16 cellular contexts compared by ENCODE assay signal in the genomic region with DNA sequence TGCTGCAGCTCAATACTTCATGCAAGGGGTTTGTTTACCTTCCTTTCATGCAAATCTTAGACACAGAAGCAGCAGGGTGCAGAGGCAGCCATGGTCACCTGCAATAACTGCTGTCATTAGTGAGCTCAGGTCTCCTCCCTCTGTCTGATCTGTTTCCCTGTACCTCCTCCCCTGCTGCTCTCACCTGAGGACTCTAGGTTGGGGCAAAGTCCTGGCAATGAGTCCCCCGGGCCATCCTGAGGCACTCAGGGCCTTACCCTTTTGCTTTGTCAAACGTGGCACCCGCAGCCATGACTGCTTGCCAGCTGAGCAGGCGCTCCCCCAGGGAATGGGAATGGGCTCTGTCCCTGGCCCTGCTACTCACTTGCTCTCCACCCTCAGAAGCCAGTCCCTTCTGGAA. TPM values are rescaled to one million over a fixed set of nuclear protein-coding genes. Genes with fewer than 3 reads are reported as not detected.
A peak's percentile ranks its signal among the peaks of the same experiment; 100 is the strongest.
DNase-seq lines count a peak whose midpoint lies in the region; ATAC-seq, FAIRE-seq and TF ChIP-seq lines count a peak whose summit lies in the region.
"Had no signal": no experiment of that assay in that cellular context is flagged by ENCODE, and none has a peak within 500 bp of the region (broad histone marks: within the 10 kb centered on the region; RNA-seq: fewer than 3 reads in every experiment).

No MANE protein-coding gene starts in this region.

- H3K36me3 ChIP-seq in small intestine (ENCODE audit: control insufficient read depth in 2 of 2, insufficient read depth in 2 of 2, low read length in 2 of 2): no peaks in the 10 kb centered on the region

- intact Hi-C loops in CD14-positive monocyte (cut with micrococcal nuclease): no loop called here
- intact Hi-C loops in MCF 10A (cut with micrococcal nuclease): no loop called here

- no peak overlapping the region for H3K4me3 ChIP-seq in small intestine (ENCODE audit: low read depth in 1 of 2, low read length in 2 of 2)

- DNase-seq in ELF-1 (ENCODE audit: low read depth, low spot score) (peak; percentile 36), NCI-H187 treated with DMSO at 0.1 percent for 48 hours (lab: John Stamatoyannopoulos, UW) (peak; percentile 55), WTC11 (ENCODE audit: low spot score) (no peak), small intestine (peak; percentile 65), CD14-positive monocyte (ENCODE audit: low spot score) (no peak), MCF 10A (ENCODE audit: unreplicated experiment) (no peak)
- DNase-seq: activated CD4-positive, alpha-beta T cell treated with anti-CD3 and anti-CD28 coated beads for 4 hours; activated effector memory CD4-positive, alpha-beta T cell treated with anti-CD3 and anti-CD28 coated beads, Interleukin-2, amount 50 U/mL, for 16 hours; amniotic stem cell; naive thymus-derived CD8-positive, alpha-beta T cell; NCI-H2029 treated with DMSO at 0.1 percent for 48 hours; stimulated activated CD4-positive, alpha-beta T cell treated with anti-CD3 and anti-CD28 coated beads, Interleukin-4, amount 100 ng/mL, for 4 hours; SW 1271 had no signal

- H3K27ac ChIP-seq in small intestine (ENCODE audit: low read depth in 1 of 2, low read length in 1 of 2): no peak overlapping the region

- no peak for FAIRE-seq in small intestine (lab: Jason Lieb, UNC)
- FAIRE-seq: TTC549 had no signal

- ATAC-seq in WTC11 (no peak), GM18519 (IDR thresholded peaks at IDR 0.05; ENCODE audit: low FRiP score, unreplicated experiment) (no peak)
- ATAC-seq: naive thymus-derived CD8-positive, alpha-beta T cell had no signal

- H3K27ac Mint-ChIP-seq in WTC11: no peak overlapping the region
- H3K27ac Mint-ChIP-seq in CD14-positive monocyte: no peak overlapping the region
- H3K27ac Mint-ChIP-seq in MCF 10A (ENCODE audit: low read depth, unreplicated experiment): no peak overlapping the region
- H3K27ac Mint-ChIP-seq: memory B cell; naive thymus-derived CD8-positive, alpha-beta T cell had no signal

- peaks cover 8 to 9% of the 10 kb centered on the region in 2 donors for H3K27me3 ChIP-seq in small intestine (ENCODE audit: control insufficient read depth in 2 of 2, insufficient read depth in 2 of 2, low read length in 2 of 2)

- TF ChIP-seq CTCF in WTC11 (IDR thresholded peaks at IDR 0.05) (no peak), CD14-positive monocyte (IDR thresholded peaks at IDR 0.05) (no peak), MCF 10A (IDR thresholded peaks at IDR 0.05; ENCODE audit: unreplicated experiment) (no peak)

- no TSS peak for BruUV-seq in MCF 10A (replicated peaks; lab: Mats Ljungman, UMichigan)

- H3K9me3 Mint-ChIP-seq in WTC11 (no peaks in the 10 kb centered on the region), CD14-positive monocyte (peaks cover 0 to 16% (median 4%) of the 10 kb centered on the region in 7 donors), MCF 10A (ENCODE audit: unreplicated experiment) (no peaks in the 10 kb centered on the region)
- H3K9me3 Mint-ChIP-seq: memory B cell had no signal

- peaks cover 59% of the 10 kb centered on the region for H3K4me1 Mint-ChIP-seq in WTC11
- peaks cover 15% of the 10 kb centered on the region for H3K4me1 Mint-ChIP-seq in CD14-positive monocyte
- H3K4me1 Mint-ChIP-seq in MCF 10A (ENCODE audit: insufficient read depth, unreplicated experiment): no peaks in the 10 kb centered on the region

- H3K4me3 Mint-ChIP-seq in WTC11: no peak overlapping the region
- no peak overlapping the region for H3K4me3 Mint-ChIP-seq in CD14-positive monocyte
- no peak overlapping the region for H3K4me3 Mint-ChIP-seq in MCF 10A (ENCODE audit: unreplicated experiment)
- H3K4me3 Mint-ChIP-seq: memory B cell; naive thymus-derived CD8-positive, alpha-beta T cell had no signal

- peaks cover 5% of the 10 kb centered on the region in 2 donors for H3K4me1 ChIP-seq in small intestine (ENCODE audit: control insufficient read depth in 2 of 2, insufficient read depth in 1 of 2, low read depth in 1 of 2, low read length in 1 of 2)

- POLR2A ChIA-PET in WTC11 (lab: Charles Lee): no interaction called here
- POLR2A ChIA-PET in MCF 10A (lab: Yijun Ruan, JAX): no interaction called here

- no peaks in the 10 kb centered on the region for H3K9me3 ChIP-seq in small intestine (ENCODE audit: control insufficient read depth, low read depth)

- peaks cover 39% of the 10 kb centered on the region for H3K27me3 Mint-ChIP-seq in WTC11 (ENCODE audit: low read depth)
- H3K27me3 Mint-ChIP-seq in CD14-positive monocyte (ENCODE audit: low read depth in 3 of 3): peaks cover 40 to 67% (median 42%) of the 10 kb centered on the region in 3 donors
- peaks cover 8% of the 10 kb centered on the region for H3K27me3 Mint-ChIP-seq in MCF 10A (ENCODE audit: insufficient read depth, unreplicated experiment)

- WGBS in small intestine, 3 donors: 18 to 63% (median 47%) methylated on average over 4 of the region's 4 CpGs

- CTCF ChIA-PET in WTC11 (lab: Charles Lee): interaction anchor here (0.6 to 12.5 kb wide), 7 partner anchors 17 to 126 kb away, joined by 4 to 552 read pairs (median 18); a partner anchor contains a TSS
- CTCF ChIA-PET in MCF 10A (lab: Yijun Ruan, JAX): interaction anchor here (0.5 to 3.2 kb wide), 5 partner anchors 17 to 126 kb away, joined by 3 to 18 read pairs (median 4); no protein-coding TSS in a partner anchor

- H3K36me3 Mint-ChIP-seq in WTC11: no peaks in the 10 kb centered on the region
- H3K36me3 Mint-ChIP-seq in CD14-positive monocyte: peaks cover 0 to 1% of the 10 kb centered on the region in 2 donors
- H3K36me3 Mint-ChIP-seq in MCF 10A (ENCODE audit: insufficient read depth, unreplicated experiment): no peaks in the 10 kb centered on the region
- H3K36me3 Mint-ChIP-seq: memory B cell; naive thymus-derived CD8-positive, alpha-beta T cell had no signal

TF ChIP-seq in WTC11, 78 proteins besides CTCF, POLR2A, EP300 and RAD21:
- TF ChIP-seq, protein P1, sequence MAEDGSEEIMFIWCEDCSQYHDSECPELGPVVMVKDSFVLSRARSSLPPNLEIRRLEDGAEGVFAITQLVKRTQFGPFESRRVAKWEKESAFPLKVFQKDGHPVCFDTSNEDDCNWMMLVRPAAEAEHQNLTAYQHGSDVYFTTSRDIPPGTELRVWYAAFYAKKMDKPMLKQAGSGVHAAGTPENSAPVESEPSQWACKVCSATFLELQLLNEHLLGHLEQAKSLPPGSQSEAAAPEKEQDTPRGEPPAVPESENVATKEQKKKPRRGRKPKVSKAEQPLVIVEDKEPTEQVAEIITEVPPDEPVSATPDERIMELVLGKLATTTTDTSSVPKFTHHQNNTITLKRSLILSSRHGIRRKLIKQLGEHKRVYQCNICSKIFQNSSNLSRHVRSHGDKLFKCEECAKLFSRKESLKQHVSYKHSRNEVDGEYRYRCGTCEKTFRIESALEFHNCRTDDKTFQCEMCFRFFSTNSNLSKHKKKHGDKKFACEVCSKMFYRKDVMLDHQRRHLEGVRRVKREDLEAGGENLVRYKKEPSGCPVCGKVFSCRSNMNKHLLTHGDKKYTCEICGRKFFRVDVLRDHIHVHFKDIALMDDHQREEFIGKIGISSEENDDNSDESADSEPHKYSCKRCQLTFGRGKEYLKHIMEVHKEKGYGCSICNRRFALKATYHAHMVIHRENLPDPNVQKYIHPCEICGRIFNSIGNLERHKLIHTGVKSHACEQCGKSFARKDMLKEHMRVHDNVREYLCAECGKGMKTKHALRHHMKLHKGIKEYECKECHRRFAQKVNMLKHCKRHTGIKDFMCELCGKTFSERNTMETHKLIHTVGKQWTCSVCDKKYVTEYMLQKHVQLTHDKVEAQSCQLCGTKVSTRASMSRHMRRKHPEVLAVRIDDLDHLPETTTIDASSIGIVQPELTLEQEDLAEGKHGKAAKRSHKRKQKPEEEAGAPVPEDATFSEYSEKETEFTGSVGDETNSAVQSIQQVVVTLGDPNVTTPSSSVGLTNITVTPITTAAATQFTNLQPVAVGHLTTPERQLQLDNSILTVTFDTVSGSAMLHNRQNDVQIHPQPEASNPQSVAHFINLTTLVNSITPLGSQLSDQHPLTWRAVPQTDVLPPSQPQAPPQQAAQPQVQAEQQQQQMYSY (CRISPR knock-in tag; IDR thresholded peaks at IDR 0.05): peak; percentile 34; the same call in 1 of the 2 replicates
- TF ChIP-seq OVOL2 (CRISPR knock-in tag; IDR thresholded peaks at IDR 0.05; ENCODE audit: borderline replicate concordance): no peak
TF ChIP-seq in WTC11: peak in this region for 1.

RNA-seq across cellular contexts. Expression of a gene that starts 3.9 kb away (rescaled TPM):
- total RNA-seq in WTC11 (2021) (1.1 to 1.5 TPM (median 1.3 TPM) in 3 replicates), MCF 10A (2022) (not detected in 2 replicates)
- polyA plus RNA-seq in small intestine (1 to 10 TPM in 1 of 3 donors, under 1 TPM in 1, not detected in 1; 0.22 to 2.6 TPM), CD14-positive monocyte (not detected)
- total RNA-seq: naive thymus-derived CD8-positive, alpha-beta T cell had no signal
- polyA plus RNA-seq: naive thymus-derived CD8-positive, alpha-beta T cell had no signal

Comparison
In these comparisons a context has a peak if more than half of its experiments do, and no peak if none do; other contexts are left out.
1. DNase-seq: peak in ELF-1 (single experiment), NCI-H187 treated with DMSO at 0.1 percent for 48 hours (single experiment) and small intestine (single experiment); none in WTC11 (single experiment), CD14-positive monocyte (single experiment) and MCF 10A (single experiment).